In the genomic region with DNA sequence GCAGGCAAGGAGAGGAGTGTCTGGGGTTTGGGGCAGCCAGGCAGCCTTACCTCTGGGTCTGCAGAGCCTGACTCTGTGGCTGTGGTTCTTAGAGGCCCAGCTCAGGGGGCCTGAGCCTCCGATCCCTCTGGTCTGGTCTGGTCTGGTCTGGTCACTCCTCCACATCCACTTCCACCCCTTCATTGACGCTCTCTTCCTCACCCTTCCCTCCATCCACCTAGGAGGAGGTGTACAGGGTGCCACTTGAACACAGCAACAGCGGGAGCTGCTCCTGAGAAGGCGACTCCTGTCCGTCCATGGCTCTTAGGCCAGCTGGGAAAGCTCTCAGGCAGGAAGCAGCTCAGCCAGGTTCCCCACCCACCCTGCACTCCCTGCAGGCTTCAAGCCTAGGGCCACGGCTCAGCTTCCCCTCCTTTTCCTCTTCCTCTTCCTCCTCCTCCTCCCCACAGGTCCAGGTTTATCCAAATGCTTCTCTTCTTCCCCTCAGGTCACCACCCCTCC, we compare ENCODE assay signal across 9 cellular contexts. TPM values are rescaled to one million over a fixed set of nuclear protein-coding genes. Genes with fewer than 3 reads are reported as not detected.
A peak's percentile ranks its signal among the peaks of the same experiment; 100 is the strongest.
DNase-seq lines count a peak whose midpoint lies in the region; ATAC-seq and TF ChIP-seq lines count a peak whose summit lies in the region.
"Had no signal": no experiment of that assay in that cellular context is flagged by ENCODE, and none has a peak within 500 bp of the region (broad histone marks: within the 10 kb centered on the region; RNA-seq: fewer than 3 reads in every experiment).

No MANE protein-coding gene starts in this region.

- peaks cover 82% of the 10 kb centered on the region for H3K4me1 Mint-ChIP-seq in activated naive CD8-positive, alpha-beta T cell treated with anti-CD3 and anti-CD28 coated beads, Interleukin-2, amount 50 U/mL, for 24 hours

- H3K27ac Mint-ChIP-seq in activated naive CD8-positive, alpha-beta T cell treated with anti-CD3 and anti-CD28 coated beads, Interleukin-2, amount 50 U/mL, for 24 hours, result peak overlapping the region; percentile 74

- H3K9me3 ChIP-seq in BLaER1, result no peaks in the 10 kb centered on the region
- no peaks in the 10 kb centered on the region for H3K9me3 ChIP-seq in HCT116 (ENCODE audit: control insufficient read depth in 1 of 2, insufficient read depth in 1 of 2, low read depth in 1 of 2, low read length in 2 of 2)
- no peaks in the 10 kb centered on the region for H3K9me3 ChIP-seq in mucosa of rectum (ENCODE audit: control insufficient read depth in 2 of 2, low read length in 2 of 2)

- no peak for TF ChIP-seq POLR2A in HCT116 (IDR thresholded peaks at IDR 0.05; ENCODE audit: borderline replicate concordance, extremely low read depth, insufficient read depth, insufficient read length)

- H3K9ac ChIP-seq in BLaER1, result peak overlapping the region; percentile 26; the same call in 1 of the 2 replicates
- no peak overlapping the region for H3K9ac ChIP-seq in HCT116 (ENCODE audit: low read length)
- H3K9ac ChIP-seq in mucosa of rectum (ENCODE audit: low read depth in 1 of 2, low read length in 2 of 2), result no peak overlapping the region

- TF ChIP-seq CTCF in HCT116 (IDR thresholded peaks at IDR 0.05 in 2 of 3, conservative IDR thresholded peaks at IDR 0.05 in 1 of 3; ENCODE audit: borderline replicate concordance in 1 of 3, insufficient read depth in 1 of 3, low read depth in 2 of 3, low read length in 2 of 3), result no peak

- no peaks in the 10 kb centered on the region for H3K79me2 ChIP-seq in HCT116 (ENCODE audit: insufficient read depth, low read length)

- H3K4me2 ChIP-seq in BLaER1 (peak overlapping the region; percentile 88), HCT116 (ENCODE audit: low read length) (peak overlapping the region; percentile 74)

- intact Hi-C loops in HCT116 (cut with micrococcal nuclease), result no loop called here

- RAD21 ChIA-PET in HCT116 (lab: Charles Lee; ENCODE audit: low non-redundant PET in 1 of 2, low total read pairs in 2 of 2, uncharacterized antibody in 2 of 2, unreplicated experiment in 2 of 2), result no interaction called here

- POLR2A ChIA-PET in HCT116 (lab: Charles Lee), result no interaction called here

- H3K9me2 ChIP-seq in HCT116 (ENCODE audit: insufficient read depth), result no peaks in the 10 kb centered on the region

- H3K27ac ChIP-seq in BLaER1, result peak overlapping the region; percentile 72
- H3K27ac ChIP-seq in HCT116 (ENCODE audit: low read depth, low read length), result no peak overlapping the region
- H3K27ac ChIP-seq in mucosa of rectum (ENCODE audit: low read depth in 2 of 2, low read length in 2 of 2), result peak overlapping the region; percentile 41 to 48

- no peaks in the 10 kb centered on the region for H3K36me3 ChIP-seq in BLaER1
- no peaks in the 10 kb centered on the region for H3K36me3 ChIP-seq in HCT116 (ENCODE audit: control insufficient read depth in 1 of 2, insufficient read depth in 2 of 2, low read length in 2 of 2)
- H3K36me3 ChIP-seq in mucosa of rectum (ENCODE audit: control insufficient read depth in 2 of 2, insufficient read depth in 2 of 2, low read length in 2 of 2), result no peaks in the 10 kb centered on the region

- ATAC-seq in HCT116, result no peak
- ATAC-seq in activated naive CD8-positive, alpha-beta T cell treated with anti-CD3 and anti-CD28 coated beads, Interleukin-2, amount 50 U/mL, for 24 hours, result no peak
- ATAC-seq in GM18909 (IDR thresholded peaks at IDR 0.05; ENCODE audit: poor library complexity, unreplicated experiment), result no peak

- H3K9me3 Mint-ChIP-seq in activated naive CD8-positive, alpha-beta T cell treated with anti-CD3 and anti-CD28 coated beads, Interleukin-2, amount 50 U/mL, for 24 hours, result no peaks in the 10 kb centered on the region

- CTCF ChIA-PET in HCT116 (lab: Charles Lee), result interaction anchor here (1.4 to 2.4 kb wide), 2 partner anchors 16 to 80 kb away, joined by 5 read pairs; no protein-coding TSS in a partner anchor

- DNase-seq in HCT116 (ENCODE audit: low read depth, low spot score), result no peak
- DNase-seq in activated naive CD8-positive, alpha-beta T cell treated with anti-CD3 and anti-CD28 coated beads, Interleukin-2, amount 50 U/mL, for 24 hours, result no peak
- no peak for DNase-seq in kidney glomerular epithelial cell (lab: John Stamatoyannopoulos, UW)
- no peak for DNase-seq in MV-4-11 (lab: John Stamatoyannopoulos, UW)
- DNase-seq: NCI-H524 treated with DMSO at 0.1 percent for 48 hours had no signal

- peak overlapping the region; percentile 65 for H2AFZ ChIP-seq in HCT116 (ENCODE audit: low read depth, low read length, poor library complexity, severe bottlenecking)

- peak overlapping the region; percentile 44 for H3K4me3 ChIP-seq in BLaER1
- peak overlapping the region in 1 of 2 experiments; percentile 39; a peak in 3 of 4 replicates for H3K4me3 ChIP-seq in HCT116 (replicated peaks in 1 of 2; ENCODE audit: low read depth in 1 of 2, low read length in 2 of 2)
- H3K4me3 ChIP-seq in mucosa of rectum (ENCODE audit: low read length in 2 of 2), result no peak overlapping the region

- TF ChIP-seq RAD21 in HCT116 (IDR thresholded peaks at IDR 0.05; ENCODE audit: low read depth), result no peak

- H3K4me1 ChIP-seq in BLaER1, result peaks cover 58% of the 10 kb centered on the region
- peaks cover 28 to 42% of the 10 kb centered on the region in 2 experiments for H3K4me1 ChIP-seq in HCT116 (ENCODE audit: control insufficient read depth in 1 of 2, insufficient read depth in 2 of 2, low read length in 2 of 2)
- peaks cover 2 to 6% of the 10 kb centered on the region in 2 donors for H3K4me1 ChIP-seq in mucosa of rectum (ENCODE audit: control insufficient read depth in 2 of 2, insufficient read depth in 2 of 2, low read length in 2 of 2)

- H3K27me3 ChIP-seq in BLaER1 (no peaks in the 10 kb centered on the region), HCT116 (ENCODE audit: insufficient read depth, low read length) (peaks cover 11% of the 10 kb centered on the region; the same call in 1 of the 2 replicates), mucosa of rectum (ENCODE audit: control insufficient read depth in 2 of 2, insufficient read depth in 2 of 2, low read length in 2 of 2) (no peaks in the 10 kb centered on the region)

- H4K20me1 ChIP-seq in BLaER1 (no peaks in the 10 kb centered on the region), HCT116 (ENCODE audit: insufficient read depth) (no peaks in the 10 kb centered on the region)

- H3K4me3 Mint-ChIP-seq in activated naive CD8-positive, alpha-beta T cell treated with anti-CD3 and anti-CD28 coated beads, Interleukin-2, amount 50 U/mL, for 24 hours, result peak overlapping the region; percentile 77

- no TSS peak for BruUV-seq in HCT116 (replicated peaks; lab: Mats Ljungman, UMichigan)

- no peaks in the 10 kb centered on the region for H3K27me3 Mint-ChIP-seq in activated naive CD8-positive, alpha-beta T cell treated with anti-CD3 and anti-CD28 coated beads, Interleukin-2, amount 50 U/mL, for 24 hours

- H3K36me3 Mint-ChIP-seq in activated naive CD8-positive, alpha-beta T cell treated with anti-CD3 and anti-CD28 coated beads, Interleukin-2, amount 50 U/mL, for 24 hours (ENCODE audit: low read depth), result peaks cover 3% of the 10 kb centered on the region

TF ChIP-seq in HCT116, 20 proteins besides CTCF, POLR2A, EP300 and RAD21 (continues in another document):
- TF ChIP-seq, protein P1, sequence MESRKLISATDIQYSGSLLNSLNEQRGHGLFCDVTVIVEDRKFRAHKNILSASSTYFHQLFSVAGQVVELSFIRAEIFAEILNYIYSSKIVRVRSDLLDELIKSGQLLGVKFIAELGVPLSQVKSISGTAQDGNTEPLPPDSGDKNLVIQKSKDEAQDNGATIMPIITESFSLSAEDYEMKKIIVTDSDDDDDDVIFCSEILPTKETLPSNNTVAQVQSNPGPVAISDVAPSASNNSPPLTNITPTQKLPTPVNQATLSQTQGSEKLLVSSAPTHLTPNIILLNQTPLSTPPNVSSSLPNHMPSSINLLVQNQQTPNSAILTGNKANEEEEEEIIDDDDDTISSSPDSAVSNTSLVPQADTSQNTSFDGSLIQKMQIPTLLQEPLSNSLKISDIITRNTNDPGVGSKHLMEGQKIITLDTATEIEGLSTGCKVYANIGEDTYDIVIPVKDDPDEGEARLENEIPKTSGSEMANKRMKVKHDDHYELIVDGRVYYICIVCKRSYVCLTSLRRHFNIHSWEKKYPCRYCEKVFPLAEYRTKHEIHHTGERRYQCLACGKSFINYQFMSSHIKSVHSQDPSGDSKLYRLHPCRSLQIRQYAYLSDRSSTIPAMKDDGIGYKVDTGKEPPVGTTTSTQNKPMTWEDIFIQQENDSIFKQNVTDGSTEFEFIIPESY (IDR thresholded peaks at IDR 0.05; ENCODE audit: extremely low read depth, insufficient replicate concordance, low read length), result no peak
- TF ChIP-seq, protein P2, sequence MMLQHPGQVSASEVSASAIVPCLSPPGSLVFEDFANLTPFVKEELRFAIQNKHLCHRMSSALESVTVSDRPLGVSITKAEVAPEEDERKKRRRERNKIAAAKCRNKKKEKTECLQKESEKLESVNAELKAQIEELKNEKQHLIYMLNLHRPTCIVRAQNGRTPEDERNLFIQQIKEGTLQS (IDR thresholded peaks at IDR 0.05), result no peak
- no peak for TF ChIP-seq SIN3A (IDR thresholded peaks at IDR 0.05; ENCODE audit: low read depth)
- TF ChIP-seq, protein P3, sequence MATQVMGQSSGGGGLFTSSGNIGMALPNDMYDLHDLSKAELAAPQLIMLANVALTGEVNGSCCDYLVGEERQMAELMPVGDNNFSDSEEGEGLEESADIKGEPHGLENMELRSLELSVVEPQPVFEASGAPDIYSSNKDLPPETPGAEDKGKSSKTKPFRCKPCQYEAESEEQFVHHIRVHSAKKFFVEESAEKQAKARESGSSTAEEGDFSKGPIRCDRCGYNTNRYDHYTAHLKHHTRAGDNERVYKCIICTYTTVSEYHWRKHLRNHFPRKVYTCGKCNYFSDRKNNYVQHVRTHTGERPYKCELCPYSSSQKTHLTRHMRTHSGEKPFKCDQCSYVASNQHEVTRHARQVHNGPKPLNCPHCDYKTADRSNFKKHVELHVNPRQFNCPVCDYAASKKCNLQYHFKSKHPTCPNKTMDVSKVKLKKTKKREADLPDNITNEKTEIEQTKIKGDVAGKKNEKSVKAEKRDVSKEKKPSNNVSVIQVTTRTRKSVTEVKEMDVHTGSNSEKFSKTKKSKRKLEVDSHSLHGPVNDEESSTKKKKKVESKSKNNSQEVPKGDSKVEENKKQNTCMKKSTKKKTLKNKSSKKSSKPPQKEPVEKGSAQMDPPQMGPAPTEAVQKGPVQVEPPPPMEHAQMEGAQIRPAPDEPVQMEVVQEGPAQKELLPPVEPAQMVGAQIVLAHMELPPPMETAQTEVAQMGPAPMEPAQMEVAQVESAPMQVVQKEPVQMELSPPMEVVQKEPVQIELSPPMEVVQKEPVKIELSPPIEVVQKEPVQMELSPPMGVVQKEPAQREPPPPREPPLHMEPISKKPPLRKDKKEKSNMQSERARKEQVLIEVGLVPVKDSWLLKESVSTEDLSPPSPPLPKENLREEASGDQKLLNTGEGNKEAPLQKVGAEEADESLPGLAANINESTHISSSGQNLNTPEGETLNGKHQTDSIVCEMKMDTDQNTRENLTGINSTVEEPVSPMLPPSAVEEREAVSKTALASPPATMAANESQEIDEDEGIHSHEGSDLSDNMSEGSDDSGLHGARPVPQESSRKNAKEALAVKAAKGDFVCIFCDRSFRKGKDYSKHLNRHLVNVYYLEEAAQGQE (IDR thresholded peaks at IDR 0.05; ENCODE audit: low read depth), result no peak

RNA-seq across cellular contexts. Expression of a gene that starts 16.9 kb away (rescaled TPM):
- not detected for total RNA-seq in HCT116 (2021; ENCODE audit: unreplicated experiment)
- 0.08 TPM in 1 of 2 replicates, not detected in the other for polyA plus RNA-seq in HCT116 (2012)
- total RNA-seq: dermis blood vessel endothelial cell had no signal

RNA-seq across cellular contexts. Expression of a gene that starts 43.4 kb away (rescaled TPM):
- total RNA-seq in HCT116 (2021; ENCODE audit: unreplicated experiment), result 117 TPM
- polyA plus RNA-seq in HCT116 (2012), result 192 and 214 TPM in 2 replicates
